In the genomic region with DNA sequence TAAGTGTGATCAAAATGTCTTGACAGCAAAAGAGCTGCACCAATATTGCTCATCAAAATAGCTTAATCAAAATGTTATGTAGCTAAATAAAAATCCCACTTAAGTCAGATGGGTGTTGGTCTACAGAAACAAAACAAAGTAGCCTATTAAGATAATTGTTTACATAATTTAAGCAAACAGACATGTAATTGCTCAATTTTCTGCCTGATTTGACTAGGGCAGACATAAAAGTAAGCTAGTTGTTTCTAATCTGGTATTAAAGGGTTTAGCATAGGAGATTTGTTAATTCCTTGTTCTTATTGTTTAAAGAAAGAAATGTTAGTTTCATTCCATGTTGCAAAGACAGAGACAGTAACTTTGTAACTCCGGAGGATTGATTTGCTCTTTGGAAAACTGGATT, we compare ENCODE assay signal across 13 cellular contexts. TPM values are rescaled to one million over a fixed set of nuclear protein-coding genes. Genes with fewer than 3 reads are reported as not detected.
DNase-seq lines count a peak whose midpoint lies in the region; ATAC-seq and TF ChIP-seq lines count a peak whose summit lies in the region.
"Had no signal": no experiment of that assay in that cellular context is flagged by ENCODE, and none has a peak within 500 bp of the region (broad histone marks: within the 10 kb centered on the region; RNA-seq: fewer than 3 reads in every experiment).

No MANE protein-coding gene starts in this region.

- no peaks in the 10 kb centered on the region for H3K36me3 Mint-ChIP-seq in GM23338 (ENCODE audit: low read depth)
- H3K36me3 Mint-ChIP-seq: CD8-positive, alpha-beta memory T cell had no signal

- BruUV-seq in IMR-90 (replicated peaks; lab: Mats Ljungman, UMichigan), result no TSS peak

- H3K56ac ChIP-seq in IMR-90 (ENCODE audit: extremely low read depth, insufficient read depth, low read length), result no peak overlapping the region

- H3F3A ChIP-seq in smooth muscle cell (ENCODE audit: low read depth) (no peaks in the 10 kb centered on the region), GM23338 (replicated peaks; ENCODE audit: low read depth) (no peaks in the 10 kb centered on the region)

- POLR2A ChIA-PET in IMR-90 (lab: Charles Lee; ENCODE audit: unreplicated experiment), result interaction anchor here (1.1 kb wide), 1 partner anchor 12 kb away, joined by 3 read pairs; a partner anchor contains a TSS

- H2BK120ac ChIP-seq in IMR-90 (ENCODE audit: low read depth, low read length), result no peak overlapping the region

- no CpG with 5 or more reads among the region's 1 CpG for whole genome bisulfite sequencing in IMR-90 (ENCODE audit: extremely low coverage in 2 of 2, insufficient read length in 1 of 2), 2 experiments
- WGBS in smooth muscle cell (ENCODE audit: low lambda C conversion rate), result 47% methylated on average over 1 of the region's 1 CpG

- no peak for TF ChIP-seq CTCF in IMR-90 (conservative IDR thresholded peaks at IDR 0.05; ENCODE audit: low read depth, low read length)
- no peak for TF ChIP-seq CTCF in smooth muscle cell (IDR thresholded peaks at IDR 0.05; ENCODE audit: borderline replicate concordance, insufficient read depth, poor library complexity, severe bottlenecking)
- no peak for TF ChIP-seq CTCF in GM23338 (conservative IDR thresholded peaks at IDR 0.05; ENCODE audit: low read depth in 2 of 2)

- dilution Hi-C loops in IMR-90 (cut with HindIII; ENCODE audit: low sequenced_read_pairs, unreplicated experiment), result no loop called here

- H4K5ac ChIP-seq in IMR-90 (ENCODE audit: low read depth, low read length), result no peak overlapping the region

- in situ Hi-C loops in IMR-90 (cut with MboI; ENCODE audit: low sequenced_read_pairs), result no loop called here

- no peaks in the 10 kb centered on the region for H3K36me3 ChIP-seq in IMR-90 (ENCODE audit: control insufficient read depth, insufficient read depth, low read length)
- H3K36me3 ChIP-seq in adipocyte (ENCODE audit: control insufficient read depth, insufficient read depth, low read length, severe bottlenecking), result no peaks in the 10 kb centered on the region
- no peaks in the 10 kb centered on the region for H3K36me3 ChIP-seq in smooth muscle cell (ENCODE audit: low read depth)
- no peaks in the 10 kb centered on the region for H3K36me3 ChIP-seq in GM23338 (ENCODE audit: insufficient read depth)
- H3K36me3 ChIP-seq: BLaER1, HAP-1 had no signal

- H3K9me2 ChIP-seq in GM23338 (ENCODE audit: insufficient read depth), result no peaks in the 10 kb centered on the region

- H2AK9ac ChIP-seq in IMR-90 (replicated peaks; ENCODE audit: low read depth, low read length, poor library complexity), result no peak overlapping the region

- intact Hi-C loops in IMR-90 (cut with micrococcal nuclease), result no loop called here

- H3K18ac ChIP-seq in IMR-90 (ENCODE audit: low read depth, low read length), result peak overlapping the region; percentile 4; the same call in 1 of the 2 replicates

- no peak overlapping the region for H2BK5ac ChIP-seq in IMR-90 (ENCODE audit: low read depth, low read length, poor library complexity, severe bottlenecking)

- H3K9me3 ChIP-seq in IMR-90 (ENCODE audit: control insufficient read depth, insufficient read depth, low read length) (no peaks in the 10 kb centered on the region), adipocyte (ENCODE audit: control insufficient read depth, low read length) (no peaks in the 10 kb centered on the region), smooth muscle cell (replicated peaks; ENCODE audit: low read depth) (no peaks in the 10 kb centered on the region)
- H3K9me3 ChIP-seq: BLaER1, HAP-1 had no signal

- H2BK15ac ChIP-seq in IMR-90 (ENCODE audit: low read depth, low read length), result no peak overlapping the region

- H3K4me3 Mint-ChIP-seq in GM23338, result no peak overlapping the region
- H3K4me3 Mint-ChIP-seq: CD8-positive, alpha-beta memory T cell had no signal

- H3K27ac ChIP-seq in IMR-90 (ENCODE audit: insufficient read depth, low read length) (peak overlapping the region; percentile 5; the same call in 1 of the 2 replicates), smooth muscle cell (ENCODE audit: low read depth) (no peak overlapping the region), GM23338 (ENCODE audit: low read depth) (no peak overlapping the region)
- H3K27ac ChIP-seq: BLaER1 had no signal

- TF ChIP-seq RAD21 in IMR-90 (IDR thresholded peaks at IDR 0.05; ENCODE audit: low read length), result no peak

- no peak overlapping the region for H4K91ac ChIP-seq in IMR-90 (ENCODE audit: insufficient read depth, low read depth, low read length)

- no peaks in the 10 kb centered on the region for H3K9me3 Mint-ChIP-seq in GM23338
- H3K9me3 Mint-ChIP-seq: CD8-positive, alpha-beta memory T cell had no signal

- no peak overlapping the region for H3K23ac ChIP-seq in IMR-90 (ENCODE audit: low read depth, low read length)

- CTCF ChIA-PET in IMR-90 (lab: Yijun Ruan, JAX), result interaction anchor here (0.6 kb wide), 1 partner anchor 284 kb away, joined by 5 read pairs; no protein-coding TSS in a partner anchor

- no peak overlapping the region for H3K9ac ChIP-seq in IMR-90 (ENCODE audit: low read depth, low read length)
- peak overlapping the region; percentile 11 for H3K9ac ChIP-seq in adipocyte (ENCODE audit: low read length)
- H3K9ac ChIP-seq in smooth muscle cell (ENCODE audit: low read depth), result no peak overlapping the region
- H3K9ac ChIP-seq: BLaER1 had no signal

- H3K14ac ChIP-seq in IMR-90 (replicated peaks; ENCODE audit: low read depth, low read length), result no peak overlapping the region

- H4K8ac ChIP-seq in IMR-90 (ENCODE audit: low read depth in 2 of 2, low read length in 2 of 2), result no peak overlapping the region

- H2AFZ ChIP-seq in IMR-90 (replicated peaks; ENCODE audit: low read length, poor library complexity) (no peak overlapping the region), smooth muscle cell (ENCODE audit: low read depth) (peak overlapping the region; percentile 54), GM23338 (no peak overlapping the region)

- peaks cover 32% of the 10 kb centered on the region for H3K4me1 Mint-ChIP-seq in GM23338
- H3K4me1 Mint-ChIP-seq: CD8-positive, alpha-beta memory T cell had no signal

- DNase-seq in NCI-H1417 (lab: John Stamatoyannopoulos, UW), result peak in 2 of 3 experiments; percentile 17 to 73
- no peak for DNase-seq in NCI-H1417 treated with DMSO at 0.1 percent for 48 hours (lab: John Stamatoyannopoulos, UW)
- no peak for DNase-seq in IMR-90
- DNase-seq in adipocyte (ENCODE audit: low read depth), result no peak
- DNase-seq in smooth muscle cell (lab: John Stamatoyannopoulos, UW; ENCODE audit: unreplicated experiment), result no peak
- DNase-seq in GM23338 (ENCODE audit: low spot score), result no peak
- DNase-seq in NOMO-1 treated with dmso at 0.1 percent for 144 hours (lab: John Stamatoyannopoulos, UW; ENCODE audit: unreplicated experiment), result no peak
- DNase-seq: 8988T; AML-193; CD8-positive, alpha-beta memory T cell; DMS 273 treated with DMSO at 0.1 percent for 48 hours had no signal

- no peak overlapping the region for H2BK20ac ChIP-seq in IMR-90 (ENCODE audit: low read depth, low read length)

- H3K9me1 ChIP-seq in IMR-90 (ENCODE audit: insufficient read depth, low read length), result no peaks in the 10 kb centered on the region

- H3K4ac ChIP-seq in IMR-90 (ENCODE audit: low read depth, low read length), result no peak overlapping the region

- no peak overlapping the region for H3K4me2 ChIP-seq in IMR-90 (ENCODE audit: low read depth, low read length)
- peak overlapping the region; percentile 25 for H3K4me2 ChIP-seq in smooth muscle cell
- no peak overlapping the region for H3K4me2 ChIP-seq in GM23338
- H3K4me2 ChIP-seq: BLaER1 had no signal

- no peaks in the 10 kb centered on the region for H3K79me1 ChIP-seq in IMR-90 (ENCODE audit: low read depth in 1 of 2, low read length in 2 of 2)

- H3K4me1 ChIP-seq in IMR-90 (ENCODE audit: control insufficient read depth, insufficient read depth, low read length) (peaks cover 9% of the 10 kb centered on the region), adipocyte (ENCODE audit: control insufficient read depth, insufficient read depth, low read length) (peaks cover 20% of the 10 kb centered on the region), smooth muscle cell (ENCODE audit: low read depth) (peaks cover 4% of the 10 kb centered on the region), GM23338 (ENCODE audit: insufficient read depth) (peaks cover 4% of the 10 kb centered on the region; the same call in 1 of the 2 replicates)
- H3K4me1 ChIP-seq: BLaER1 had no signal

- H3K27me3 Mint-ChIP-seq in GM23338 (ENCODE audit: insufficient read depth, low read depth, poor library complexity), result peaks cover 4% of the 10 kb centered on the region

- no peaks in the 10 kb centered on the region for H3K79me2 ChIP-seq in smooth muscle cell (ENCODE audit: low read depth)
- H3K79me2 ChIP-seq in GM23338 (replicated peaks; ENCODE audit: insufficient read depth), result no peaks in the 10 kb centered on the region

- H3K4me3 ChIP-seq in IMR-90 (ENCODE audit: insufficient read depth, low read depth, low read length) (no peak overlapping the region), adipocyte (ENCODE audit: low read length) (no peak overlapping the region), smooth muscle cell (no peak overlapping the region), GM23338 (no peak overlapping the region)
- H3K4me3 ChIP-seq: BLaER1, HAP-1 had no signal

- no peak overlapping the region for H3K27ac Mint-ChIP-seq in GM23338
- H3K27ac Mint-ChIP-seq: CD8-positive, alpha-beta memory T cell had no signal

- H3K27me3 ChIP-seq in IMR-90 (ENCODE audit: control insufficient read depth, insufficient read depth, low read length), result no peaks in the 10 kb centered on the region
- H3K27me3 ChIP-seq in adipocyte (replicated peaks; ENCODE audit: control insufficient read depth, insufficient read depth, low read length), result no peaks in the 10 kb centered on the region
- no peaks in the 10 kb centered on the region for H3K27me3 ChIP-seq in smooth muscle cell (ENCODE audit: low read depth)
- no peaks in the 10 kb centered on the region for H3K27me3 ChIP-seq in GM23338 (ENCODE audit: insufficient read depth)
- H3K27me3 ChIP-seq: BLaER1 had no signal

- no peak for TF ChIP-seq POLR2A in IMR-90 (IDR thresholded peaks at IDR 0.05; ENCODE audit: low read depth, low read length)

- H4K20me1 ChIP-seq in IMR-90 (ENCODE audit: insufficient read depth, low read length) (no peaks in the 10 kb centered on the region), smooth muscle cell (ENCODE audit: low read depth) (no peaks in the 10 kb centered on the region), GM23338 (replicated peaks; ENCODE audit: insufficient read depth) (no peaks in the 10 kb centered on the region)
- H4K20me1 ChIP-seq: BLaER1 had no signal

- no peak overlapping the region for H2AK5ac ChIP-seq in IMR-90 (ENCODE audit: low read depth, low read length)

- ATAC-seq in IMR-90 (ENCODE audit: low read depth) (no peak), GM23338 (no peak)

TF ChIP-seq in GM23338, 12 proteins besides CTCF, POLR2A, EP300 and RAD21 (continues in another document):
- no peak for TF ChIP-seq STAT1 (IDR thresholded peaks at IDR 0.05; ENCODE audit: unreplicated experiment)

RNA-seq across cellular contexts. Expression of a gene that starts 11.5 kb away (rescaled TPM):
- total RNA-seq in IMR-90 (2012; rRNA removed) (19.4 and 43.3 TPM in 2 replicates), smooth muscle cell (69.0 and 70.9 TPM in 2 replicates)
- polyA plus RNA-seq in IMR-90 (2012; rRNA removed) (31.6 and 32.4 TPM in 2 replicates), smooth muscle cell (17.7 and 23.2 TPM in 2 replicates), GM23338 (2016; fragmentation: Nextera tagmentation; extraction: Ambion mirVana) (32.9 and 35.9 TPM in 2 replicates)
- polyA plus RNA-seq in IMR-90 (2012; cell fraction: cytosol; rRNA removed), result 5.2 and 11.4 TPM in 2 replicates
- 1.9 and 13.6 TPM in 2 replicates for polyA plus RNA-seq in IMR-90 (2012; cell fraction: nucleus; rRNA removed; ENCODE audit: low replicate concordance)
- total RNA-seq in GM23338 (2014; rRNA removed; shearing (Covaris generic)), result 25.9 and 28.0 TPM in 2 replicates

Comparison
In these comparisons a context has a peak if more than half of its experiments do, and no peak if none do; other contexts are left out.
1. DNase-seq: peak in NCI-H1417 (2 of 3); none in NCI-H1417 treated with DMSO at 0.1 percent for 48 hours (single experiment), IMR-90 (single experiment), adipocyte (single experiment), smooth muscle cell (single experiment), GM23338 (single experiment) and NOMO-1 treated with dmso at 0.1 percent for 144 hours (single experiment).